Comparison of ENCODE assay signal across 19 cellular contexts in the genomic region with DNA sequence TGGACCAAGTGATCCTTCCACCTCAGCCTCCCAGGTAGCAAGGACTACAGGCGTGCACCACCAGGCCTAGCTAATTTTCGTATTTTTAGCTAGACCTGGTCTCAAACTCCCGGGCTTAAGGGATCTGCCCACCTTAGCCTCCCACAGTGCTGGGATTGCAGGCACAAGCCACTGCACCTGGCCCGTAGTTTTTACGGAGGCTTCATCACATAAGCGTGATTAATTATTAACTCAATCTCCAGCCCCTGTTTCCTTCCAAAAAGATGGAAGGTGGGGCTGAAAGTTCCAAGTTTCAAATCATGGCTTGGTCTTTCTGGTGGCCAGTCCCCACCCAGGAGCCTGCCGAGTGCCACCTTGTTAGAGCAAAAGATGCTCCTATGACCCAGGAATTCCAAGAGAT. TPM values are rescaled to one million over a fixed set of nuclear protein-coding genes. Genes with fewer than 3 reads are reported as not detected.
DNase-seq lines count a peak whose midpoint lies in the region; ATAC-seq, FAIRE-seq and TF ChIP-seq lines count a peak whose summit lies in the region.
"Had no signal": no experiment of that assay in that cellular context is flagged by ENCODE, and none has a peak within 500 bp of the region (broad histone marks: within the 10 kb centered on the region; RNA-seq: fewer than 3 reads in every experiment).

No MANE protein-coding gene starts in this region.

- no peak overlapping the region for H3K18ac ChIP-seq in H1 (ENCODE audit: extremely low read depth, low read length)

- peak overlapping the region; percentile 40 for H2BK12ac ChIP-seq in H1 (ENCODE audit: low read depth, low read length)

- H3K4me1 ChIP-seq in H1 (replicated peaks in 1 of 4; ENCODE audit: control insufficient read depth in 3 of 4, insufficient read depth in 4 of 4, low read length in 3 of 4), result peaks cover 0 to 7% (median 3%) of the 10 kb centered on the region in 4 experiments; a peak in 2 of 7 replicates
- H3K4me1 ChIP-seq in thymus (ENCODE audit: control insufficient read depth, insufficient read depth, low read length), result peaks cover 14% of the 10 kb centered on the region
- no peaks in the 10 kb centered on the region for H3K4me1 ChIP-seq in uterus
- H3K4me1 ChIP-seq: BE2C had no signal

- no peaks in the 10 kb centered on the region for H3K27me3 Mint-ChIP-seq in activated T-cell treated with anti-CD3 and anti-CD28 coated beads, Interleukin-2, amount 50 U/mL, for 24 hours

- H3K9me3 Mint-ChIP-seq in activated T-cell treated with anti-CD3 and anti-CD28 coated beads, Interleukin-2, amount 50 U/mL, for 24 hours, result no peaks in the 10 kb centered on the region

- no peak overlapping the region for H3K4me3 ChIP-seq in H1 (ENCODE audit: extremely low read depth in 1 of 4, insufficient read depth in 2 of 4, low read depth in 3 of 4, low read length in 4 of 4)
- H3K4me3 ChIP-seq in thymus (ENCODE audit: low read length), result no peak overlapping the region
- no peak overlapping the region for H3K4me3 ChIP-seq in uterus
- H3K4me3 ChIP-seq: Peyer's patch had no signal

- H3K27ac ChIP-seq in H1 (ENCODE audit: low read depth, low read length) (no peak overlapping the region), thymus (ENCODE audit: low read depth) (peak overlapping the region; percentile 31), uterus (no peak overlapping the region)

- ATAC-seq in GM18868 (IDR thresholded peaks at IDR 0.05; ENCODE audit: unreplicated experiment), result no peak
- ATAC-seq: SK-N-SH treated with all-trans-retinoic acid at 6 μM for 48 hours had no signal

- no peaks in the 10 kb centered on the region for H3K79me2 ChIP-seq in H1 (ENCODE audit: control insufficient read depth in 1 of 2, insufficient read depth in 2 of 2, low read length in 2 of 2)

- H4K20me1 ChIP-seq in H1 (replicated peaks in 1 of 2; ENCODE audit: control insufficient read depth in 1 of 2, insufficient read depth in 2 of 2, low read length in 2 of 2), result no peaks in the 10 kb centered on the region

- TF ChIP-seq EP300 in H1 (IDR thresholded peaks at IDR 0.05; ENCODE audit: borderline replicate concordance in 1 of 2, low read depth in 2 of 2, low read length in 2 of 2), result no peak

- no peak overlapping the region for H2BK120ac ChIP-seq in H1 (replicated peaks; ENCODE audit: low read depth, low read length)

- no peaks in the 10 kb centered on the region for H3K79me1 ChIP-seq in H1 (ENCODE audit: low read depth, low read length)

- intact Hi-C loops in uterus (cut with DNase I; ENCODE audit: low total_unique reads), result no loop called here

- TF ChIP-seq POLR2A in H1 (IDR thresholded peaks at IDR 0.05; ENCODE audit: control extremely low read depth in 1 of 2, low read depth in 2 of 2, low read length in 2 of 2) (no peak), uterus (IDR thresholded peaks at IDR 0.05) (no peak)

- POLR2A ChIA-PET in H1 (lab: Charles Lee; ENCODE audit: partially characterized antibody), result interaction anchor here (0.7 kb wide), 1 partner anchor 10 kb away, joined by 3 read pairs; no protein-coding TSS in a partner anchor

- H2AK5ac ChIP-seq in H1 (ENCODE audit: low read depth, low read length), result no peak overlapping the region; the same call in 1 of the 2 replicates

- CTCF ChIA-PET in H1 (lab: Charles Lee; ENCODE audit: partially characterized antibody), result interaction anchor here (1.1 kb wide), 1 partner anchor 17 kb away, joined by 3 read pairs; no protein-coding TSS in a partner anchor

- H3K23ac ChIP-seq in H1 (ENCODE audit: insufficient read length), result no peak overlapping the region

- H3K27ac Mint-ChIP-seq in activated T-cell treated with anti-CD3 and anti-CD28 coated beads, Interleukin-2, amount 50 U/mL, for 24 hours, result peak overlapping the region; percentile 42

- no peak overlapping the region for H3K4me2 ChIP-seq in H1 (ENCODE audit: insufficient read depth in 1 of 2, low read depth in 2 of 2, low read length in 2 of 2)

- FAIRE-seq in H1 (lab: Jason Lieb, UNC), result no peak
- no peak for FAIRE-seq in D721Med (lab: Jason Lieb, UNC)

- H4K91ac ChIP-seq in H1 (replicated peaks; ENCODE audit: insufficient read length, low read length), result no peak overlapping the region

- H2AFZ ChIP-seq in H1 (ENCODE audit: low read length), result no peak overlapping the region

- H3K9me3 ChIP-seq in H1 (ENCODE audit: insufficient read depth in 2 of 2, low read depth in 1 of 2, low read length in 1 of 2), result no peaks in the 10 kb centered on the region
- H3K9me3 ChIP-seq in thymus (ENCODE audit: control insufficient read depth), result no peaks in the 10 kb centered on the region
- H3K9me3 ChIP-seq in uterus, result no peaks in the 10 kb centered on the region
- H3K9me3 ChIP-seq: BE2C, Peyer's patch had no signal

- no peak for TF ChIP-seq CTCF in H1 (IDR thresholded peaks at IDR 0.05; ENCODE audit: control extremely low read depth in 1 of 3, insufficient read depth in 1 of 3, low read depth in 1 of 3, low read length in 3 of 3)
- no peak for TF ChIP-seq CTCF in D721Med (IDR thresholded peaks at IDR 0.05; ENCODE audit: insufficient read depth, missing control alignments)
- TF ChIP-seq CTCF in uterus (IDR thresholded peaks at IDR 0.05), result no peak

- 96% methylated on average over 7 of the region's 7 CpGs; no CpG with 5 or more reads in 1 of the 2 experiments for WGBS in H1 (ENCODE audit: extremely low coverage in 1 of 2, insufficient coverage in 1 of 2, insufficient read length in 1 of 2, insufficient replicate concordance in 2 of 2, low coverage in 1 of 2, low lambda C conversion rate in 2 of 2, missing lambda C conversion rate in 1 of 2), 2 experiments
- 99% methylated on average over 7 of the region's 7 CpGs for WGBS in thymus

- H3K23me2 ChIP-seq in H1 (ENCODE audit: low read depth, low read length), result no peaks in the 10 kb centered on the region; the same call in 1 of the 2 replicates

- H2BK20ac ChIP-seq in H1 (ENCODE audit: low read length), result peak overlapping the region; percentile 9; the same call in 1 of the 2 replicates

- no peak overlapping the region for H4K5ac ChIP-seq in H1 (ENCODE audit: insufficient read length, low read depth, low read length)

- no peak overlapping the region for H2BK15ac ChIP-seq in H1 (ENCODE audit: low read length)

- H3K36me3 Mint-ChIP-seq in activated T-cell treated with anti-CD3 and anti-CD28 coated beads, Interleukin-2, amount 50 U/mL, for 24 hours (ENCODE audit: low read depth), result no peaks in the 10 kb centered on the region

- H3K4me1 Mint-ChIP-seq in activated T-cell treated with anti-CD3 and anti-CD28 coated beads, Interleukin-2, amount 50 U/mL, for 24 hours (ENCODE audit: low read depth), result peaks cover 5% of the 10 kb centered on the region

- TF ChIP-seq RAD21 in H1 (IDR thresholded peaks at IDR 0.05 in 1 of 2, conservative IDR thresholded peaks at IDR 0.05 in 1 of 2; ENCODE audit: low read depth in 2 of 2, low read length in 2 of 2), result no peak

- no peak overlapping the region for H3K9ac ChIP-seq in H1 (replicated peaks in 1 of 4; ENCODE audit: extremely low read depth in 1 of 4, low read depth in 3 of 4, low read length in 3 of 4)

- H3K56ac ChIP-seq in H1 (replicated peaks; ENCODE audit: insufficient read length, low read depth, low read length), result no peak overlapping the region

- no peaks in the 10 kb centered on the region for H3K27me3 ChIP-seq in H1 (replicated peaks in 1 of 4; ENCODE audit: control insufficient read depth in 3 of 4, extremely low read depth in 1 of 4, insufficient read depth in 3 of 4, low read length in 3 of 4)
- H3K27me3 ChIP-seq in thymus (ENCODE audit: control insufficient read depth, insufficient read depth), result no peaks in the 10 kb centered on the region
- no peaks in the 10 kb centered on the region for H3K27me3 ChIP-seq in uterus
- H3K27me3 ChIP-seq: BE2C, Peyer's patch had no signal

- no peak overlapping the region for H3K4ac ChIP-seq in H1 (replicated peaks; ENCODE audit: insufficient read length, low read depth, low read length)

- no peak overlapping the region for H3K14ac ChIP-seq in H1 (ENCODE audit: insufficient read length)

- H4K8ac ChIP-seq in H1 (ENCODE audit: extremely low read depth, insufficient read depth, low read length), result peak overlapping the region; percentile 37; the same call in 1 of the 2 replicates

- DNase-seq in activated T-cell treated with anti-CD3 and anti-CD28 coated beads, Interleukin-2, amount 50 U/mL, for 24 hours, result no peak
- DNase-seq in activated T-cell treated with anti-CD3 and anti-CD28 coated beads for 4 hours, result no peak
- peak; percentile 35 for DNase-seq in DMS53 (lab: John Stamatoyannopoulos, UW)
- DNase-seq in H1 (ENCODE audit: low read depth in 1 of 2, low spot score in 2 of 2), result no peak
- no peak for DNase-seq in D721Med (ENCODE audit: insufficient read length, low spot score)
- DNase-seq in uterus, result no peak
- DNase-seq: BE2C, DMS79, H7, KBM-7, NCI-H1105, NCI-H146, NCI-H2029, NCI-H2227 treated with DMSO at 0.1 percent for 48 hours, NCI-H510A, Peyer's patch had no signal

- no peak overlapping the region for H3K4me3 Mint-ChIP-seq in activated T-cell treated with anti-CD3 and anti-CD28 coated beads, Interleukin-2, amount 50 U/mL, for 24 hours

- no peak overlapping the region for H2BK5ac ChIP-seq in H1 (ENCODE audit: low read depth, low read length)

- H3K36me3 ChIP-seq in H1 (ENCODE audit: control insufficient read depth in 2 of 4, insufficient read depth in 4 of 4, low read length in 3 of 4) (no peaks in the 10 kb centered on the region), thymus (ENCODE audit: control insufficient read depth, insufficient read depth) (no peaks in the 10 kb centered on the region), uterus (no peaks in the 10 kb centered on the region)
- H3K36me3 ChIP-seq: BE2C, Peyer's patch had no signal

TF ChIP-seq in H1, 55 proteins besides CTCF, POLR2A, EP300 and RAD21 (continues in another document):
- TF ChIP-seq JUND (IDR thresholded peaks at IDR 0.05; ENCODE audit: low read length) (no peak), TAF7 (optimal IDR thresholded peaks at IDR 0.05; ENCODE audit: borderline replicate concordance, low read depth, low read length) (no peak), SIRT6 (IDR thresholded peaks at IDR 0.05; ENCODE audit: low read length) (no peak), TBP (IDR thresholded peaks at IDR 0.05; ENCODE audit: low read depth, low read length) (no peak), ASH2L (IDR thresholded peaks at IDR 0.05; ENCODE audit: low read length) (no peak), SIN3A (conservative IDR thresholded peaks at IDR 0.05 in 1 of 2, IDR thresholded peaks at IDR 0.05 in 1 of 2; ENCODE audit: low read depth in 1 of 2, low read length in 2 of 2) (no peak)

RNA-seq across cellular contexts. Expression of a gene that starts 22.5 kb away (rescaled TPM):
- total RNA-seq in H1 (2021; fragmentation: NEBNext Ultra II Directional; extraction: Animal tissue kit (Norgen Biotek cat#: 25700)), result 175 and 178 TPM in 2 replicates
- polyA plus RNA-seq in H1 (2011; rRNA removed) (37.1 and 54.8 TPM in 2 replicates), thymus (75.6 TPM)
- 75.8 TPM for polyA plus RNA-seq in H1 (2011; cell fraction: cytosol; rRNA removed)
- polyA plus RNA-seq in H1 (2011; cell fraction: nucleus; rRNA removed), result 47.4 TPM
- polyA plus RNA-seq in H1 (2012, experiment 1 of 2), result 83.9 to 146 TPM (median 111 TPM) in 4 replicates
- 6.1 TPM for polyA plus RNA-seq in H1 (2012, experiment 2 of 2)
- polyA plus RNA-seq in H1 (2013, experiment 1 of 2), result 162 TPM
- polyA plus RNA-seq in H1 (2013, experiment 2 of 2), result 156 TPM
- polyA minus RNA-seq in H1 (2011; rRNA and poly(A)+ RNA removed), result 95.9 and 172 TPM in 2 replicates
- 145 TPM for polyA minus RNA-seq in H1 (2011; cell fraction: cytosol; rRNA and poly(A)+ RNA removed)
- polyA minus RNA-seq in H1 (2011; cell fraction: nucleus; rRNA and poly(A)+ RNA removed), result 149 TPM
- total RNA-seq in uterus, result 100 to 1,000 TPM in 2 of 4 donors, 10 to 100 TPM in 2; 50.0 to 137 (median 83.0) TPM
